1 cellular context compared by ENCODE assay signal in genomic region chr7:73577627-73578341, GRCh38.
TF ChIP-seq lines count a peak whose summit lies in the region.

No MANE protein-coding gene starts in this region.

TF ChIP-seq in H1, 55 proteins besides CTCF, POLR2A, EP300 and RAD21:
- TF ChIP-seq BACH1 (IDR thresholded peaks at IDR 0.05; ENCODE audit: low read length) (no peak), ASH2L (IDR thresholded peaks at IDR 0.05; ENCODE audit: low read length) (peak; percentile 12)
